In the genomic region with DNA sequence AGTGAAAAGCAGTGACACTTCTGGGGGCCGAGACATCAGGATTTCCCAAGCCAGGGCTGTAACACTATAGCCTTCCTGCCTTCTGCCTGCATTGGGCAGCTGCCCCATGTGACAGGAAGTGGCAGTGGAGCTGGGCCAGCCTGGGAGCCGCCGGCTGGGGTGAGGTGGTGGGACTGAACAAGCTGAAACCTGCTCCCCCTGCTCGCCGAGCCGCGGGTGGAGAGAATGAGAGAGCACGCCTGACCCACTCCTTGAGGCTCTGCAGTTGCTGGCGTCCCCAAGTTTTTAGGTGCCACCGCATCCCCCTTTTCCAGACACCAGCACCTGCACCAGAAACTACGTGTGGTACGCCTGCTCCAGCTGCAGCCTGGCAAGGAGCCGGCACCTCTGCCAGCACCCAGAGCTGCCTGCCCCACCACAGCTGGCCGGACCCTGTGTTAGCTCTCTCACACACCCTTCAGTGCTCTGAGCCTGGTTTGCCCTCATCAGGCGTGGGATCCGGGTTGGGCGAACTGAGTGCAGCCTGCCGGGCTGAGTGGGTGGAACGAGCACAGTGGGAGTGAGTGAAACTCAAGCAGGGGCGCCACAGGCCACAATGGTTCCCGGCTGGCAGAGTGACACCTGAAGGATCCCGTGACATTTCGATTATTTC, we compare ENCODE assay signal across 12 cellular contexts.
DNase-seq lines count a peak whose midpoint lies in the region; ATAC-seq and TF ChIP-seq lines count a peak whose summit lies in the region.
"Had no signal": no experiment of that assay in that cellular context is flagged by ENCODE, and none has a peak within 500 bp of the region (broad histone marks: within the 10 kb centered on the region; RNA-seq: fewer than 3 reads in every experiment).

No MANE protein-coding gene starts in this region.

- no peaks in the 10 kb centered on the region for H3K27me3 Mint-ChIP-seq in mesothelial cell of epicardium (ENCODE audit: low read depth)
- H3K27me3 Mint-ChIP-seq: activated CD8-positive, alpha-beta T cell treated with anti-CD3 and anti-CD28 coated beads for 36 hours; activated naive CD8-positive, alpha-beta T cell treated with anti-CD3 and anti-CD28 coated beads for 36 hours had no signal

- peaks cover 14 to 34% (median 24%) of the 10 kb centered on the region in 11 experiments for H3K9me3 ChIP-seq in BLaER1 treated with 17β-estradiol and CSF1 and Interleukin-3, amounts not matched to agents 10 nM and 100 nM (replicated peaks in 1 of 11)

- ATAC-seq in HG02588 (IDR thresholded peaks at IDR 0.05; ENCODE audit: unreplicated experiment) (no peak), GM21576 (IDR thresholded peaks at IDR 0.05; ENCODE audit: unreplicated experiment) (no peak)
- ATAC-seq: activated CD8-positive, alpha-beta T cell treated with anti-CD3 and anti-CD28 coated beads for 36 hours had no signal

- H3K27me3 ChIP-seq in BLaER1 treated with 17β-estradiol and CSF1 and Interleukin-3, amounts not matched to agents 10 nM and 100 nM: no peaks in the 10 kb centered on the region

- H3K9me3 Mint-ChIP-seq in mesothelial cell of epicardium: no peaks in the 10 kb centered on the region
- H3K9me3 Mint-ChIP-seq: activated CD8-positive, alpha-beta T cell treated with anti-CD3 and anti-CD28 coated beads for 36 hours had no signal

- H3K4me1 Mint-ChIP-seq in mesothelial cell of epicardium: peaks cover 14% of the 10 kb centered on the region

- peaks cover 13 to 28% (median 13%) of the 10 kb centered on the region in 11 experiments for H3K36me3 ChIP-seq in BLaER1 treated with 17β-estradiol and CSF1 and Interleukin-3, amounts not matched to agents 10 nM and 100 nM

- peaks cover 5% of the 10 kb centered on the region for H3K36me3 Mint-ChIP-seq in mesothelial cell of epicardium

- H3K27ac ChIP-seq in BLaER1 treated with 17β-estradiol and CSF1 and Interleukin-3, amounts not matched to agents 10 nM and 100 nM: peak overlapping the region in 9 of 11 experiments; percentile 9 to 91 (median 50); a peak in 16 of 22 replicates
- H3K27ac ChIP-seq in coronary artery: peak overlapping the region; percentile 16 to 65

- no peaks in the 10 kb centered on the region for H4K20me1 ChIP-seq in BLaER1 treated with 17β-estradiol and CSF1 and Interleukin-3, amounts not matched to agents 10 nM and 100 nM

- peaks cover 23 to 74% (median 47%) of the 10 kb centered on the region in 10 experiments for H3K4me1 ChIP-seq in BLaER1 treated with 17β-estradiol and CSF1 and Interleukin-3, amounts not matched to agents 10 nM and 100 nM

- H3K4me2 ChIP-seq in BLaER1 treated with 17β-estradiol and CSF1 and Interleukin-3, amounts not matched to agents 10 nM and 100 nM: peak overlapping the region in 5 of 11 experiments; percentile 8 to 60 (median 29); a peak in 8 of 22 replicates

- H3K4me3 ChIP-seq in BLaER1 treated with 17β-estradiol and CSF1 and Interleukin-3, amounts not matched to agents 10 nM and 100 nM: peak overlapping the region in 5 of 10 experiments; percentile 4 to 37 (median 33); a peak in 5 of 20 replicates
- peak overlapping the region; percentile 29 for H3K4me3 ChIP-seq in coronary artery

- H3K9ac ChIP-seq in BLaER1 treated with 17β-estradiol and CSF1 and Interleukin-3, amounts not matched to agents 10 nM and 100 nM: no peak overlapping the region

- no peak overlapping the region for H3K4me3 Mint-ChIP-seq in mesothelial cell of epicardium
- H3K4me3 Mint-ChIP-seq: activated CD8-positive, alpha-beta T cell treated with anti-CD3 and anti-CD28 coated beads for 36 hours; activated naive CD8-positive, alpha-beta T cell treated with anti-CD3 and anti-CD28 coated beads for 36 hours had no signal

- peak overlapping the region; percentile 53 for H3K27ac Mint-ChIP-seq in mesothelial cell of epicardium
- H3K27ac Mint-ChIP-seq: activated CD8-positive, alpha-beta T cell treated with anti-CD3 and anti-CD28 coated beads for 36 hours; activated naive CD8-positive, alpha-beta T cell treated with anti-CD3 and anti-CD28 coated beads for 36 hours had no signal

- peak; percentile 82 for DNase-seq in NCI-H2107 treated with DMSO at 0.1 percent for 48 hours (lab: John Stamatoyannopoulos, UW; ENCODE audit: unreplicated experiment)
- no peak for DNase-seq in coronary artery (ENCODE audit: low spot score)
- DNase-seq in mesothelial cell of epicardium (ENCODE audit: low spot score in 2 of 2, unreplicated experiment in 2 of 2): no peak
- DNase-seq in NCI-H748 treated with DMSO at 0.1 percent for 48 hours (lab: John Stamatoyannopoulos, UW): no peak
- DNase-seq in NCI-H1105 (lab: John Stamatoyannopoulos, UW): no peak
- DNase-seq: activated CD8-positive, alpha-beta T cell treated with anti-CD3 and anti-CD28 coated beads for 36 hours; activated naive CD8-positive, alpha-beta T cell treated with anti-CD3 and anti-CD28 coated beads for 36 hours; T-helper 1 cell; trophoblast cell had no signal

- no peak for TF ChIP-seq CTCF in coronary artery (IDR thresholded peaks at IDR 0.05)
- TF ChIP-seq CTCF in mesothelial cell of epicardium (IDR thresholded peaks at IDR 0.05; ENCODE audit: unreplicated experiment): no peak
